ENCODE assay signal across 8 cellular contexts in the genomic region with DNA sequence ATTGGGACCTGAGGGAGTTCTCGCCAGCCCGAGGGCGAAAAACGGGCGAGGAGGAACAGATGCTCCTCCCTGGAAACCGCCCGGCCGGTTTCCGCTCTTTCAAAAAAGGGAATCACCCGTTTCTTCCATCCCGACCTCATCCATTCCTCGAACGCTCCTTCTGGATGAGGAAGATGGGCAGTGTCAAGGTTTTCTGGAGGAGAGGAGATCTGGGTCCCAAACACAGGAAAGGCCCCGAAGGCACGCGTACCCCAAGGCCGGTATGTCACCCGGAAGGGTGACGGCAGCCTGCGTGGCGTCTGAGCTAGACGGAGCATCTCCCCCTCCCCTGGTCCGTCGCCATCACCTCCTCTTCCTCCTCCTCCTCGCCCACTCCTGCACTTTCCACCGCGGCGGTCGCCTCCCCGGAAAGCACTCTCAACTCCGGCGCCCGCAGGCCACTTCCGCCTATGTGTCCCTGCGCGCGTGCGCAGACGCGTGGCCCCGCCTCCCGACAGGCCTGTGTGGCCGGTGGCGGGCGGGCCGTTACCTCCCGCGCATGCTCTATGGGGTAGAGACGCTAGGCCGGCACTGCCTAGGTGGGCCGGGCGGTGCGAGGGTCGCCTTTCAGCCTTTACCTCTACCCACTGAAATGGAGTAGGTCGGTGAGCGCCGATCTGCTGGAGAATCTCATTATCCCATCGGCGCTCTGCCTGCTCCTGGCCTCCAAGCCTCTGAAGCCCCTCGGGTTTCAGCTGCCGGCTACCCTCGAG. TPM values are rescaled to one million over a fixed set of nuclear protein-coding genes. Genes with fewer than 3 reads are reported as not detected.
DNase-seq lines count a peak whose midpoint lies in the region; ATAC-seq, FAIRE-seq and TF ChIP-seq lines count a peak whose summit lies in the region.

A gene (minus strand): TSS at position 453 of the 752 bp plus-strand sequence.

- DNase-seq in AG08395 (ENCODE audit: low spot score) (peak; percentile 99), NCI-H2227 treated with DMSO at 0.1 percent for 48 hours (lab: John Stamatoyannopoulos, UW) (peak; percentile 95), bronchial epithelial cell (ENCODE audit: low read depth) (peak; percentile 73), iPS-NIHi11 (ENCODE audit: low spot score) (peak; percentile 96), small intestine (peak; percentile 93)

- H3K4me3 ChIP-seq in WI38 (ENCODE audit: low read depth, low read length) (peak within 1 kb of the TSS; percentile 100), bronchial epithelial cell (ENCODE audit: low read depth, low read length) (peak within 1 kb of the TSS; percentile 99), small intestine (ENCODE audit: low read depth in 1 of 2, low read length in 2 of 2) (peak within 1 kb of the TSS; percentile 74 to 82)

- peaks cover 2 to 7% of the 10 kb centered on the region in 2 donors for H3K4me1 ChIP-seq in small intestine (ENCODE audit: control insufficient read depth in 2 of 2, insufficient read depth in 1 of 2, low read depth in 1 of 2, low read length in 1 of 2)

- peak within 1 kb of the TSS; percentile 84 to 94 for H3K27ac ChIP-seq in small intestine (ENCODE audit: low read depth in 1 of 2, low read length in 1 of 2)

- no peaks in the 10 kb centered on the region for H3K36me3 ChIP-seq in bronchial epithelial cell (ENCODE audit: control insufficient read depth, insufficient read depth, low read length)
- H3K36me3 ChIP-seq in small intestine (ENCODE audit: control insufficient read depth in 2 of 2, insufficient read depth in 2 of 2, low read length in 2 of 2), result no peaks in the 10 kb centered on the region

- no peak for FAIRE-seq in bronchial epithelial cell (lab: Jason Lieb, UNC)
- no peak for FAIRE-seq in small intestine (lab: Jason Lieb, UNC)

- H3K9me3 ChIP-seq in small intestine (ENCODE audit: control insufficient read depth, low read depth), result no peaks in the 10 kb centered on the region

- no peaks in the 10 kb centered on the region for H3K27me3 ChIP-seq in bronchial epithelial cell (ENCODE audit: control insufficient read depth, insufficient read depth, low read length)
- H3K27me3 ChIP-seq in small intestine (ENCODE audit: control insufficient read depth in 2 of 2, insufficient read depth in 2 of 2, low read length in 2 of 2), result no peaks in the 10 kb centered on the region

- peak; percentile 90 for TF ChIP-seq POLR2A in GM18951 (IDR thresholded peaks at IDR 0.05; ENCODE audit: extremely low read depth, insufficient read depth, insufficient read length)

- 1 to 2% (median 1%) methylated on average over 52 to 62 of the region's 62 CpGs for WGBS in small intestine, 3 donors

- ATAC-seq in HG03175 (IDR thresholded peaks at IDR 0.05; ENCODE audit: unreplicated experiment), result peak; percentile 96

- no peak for TF ChIP-seq CTCF in WI38 (IDR thresholded peaks at IDR 0.05; ENCODE audit: low read depth, low read length)
- TF ChIP-seq CTCF in bronchial epithelial cell (IDR thresholded peaks at IDR 0.05; ENCODE audit: insufficient read depth, low read length, severe bottlenecking), result no peak

- in situ Hi-C loops in GM18951 (cut with MboI; ENCODE audit: low sequenced_read_pairs, unreplicated experiment), result no loop called here

RNA-seq across cellular contexts. Expression of the gene that starts here (rescaled TPM):
- total RNA-seq in bronchial epithelial cell, result 12.9 and 15.1 TPM in 2 replicates
- polyA plus RNA-seq in small intestine, result 10 to 100 TPM; 18.6 to 20.4 (median 20.3) TPM

Comparison
In these comparisons a context has a peak if more than half of its experiments do, and no peak if none do; other contexts are left out.
1. Peak in every context shown above with its lines: DNase-seq, ATAC-seq, H3K4me3 ChIP-seq and H3K27ac ChIP-seq.